ENCODE assay signal across 11 cellular contexts in genomic region chr2:226699321-226699720, GRCh38.
DNase-seq lines count a peak whose midpoint lies in the region; ATAC-seq and TF ChIP-seq lines count a peak whose summit lies in the region.
"Had no signal": no experiment of that assay in that cellular context is flagged by ENCODE, and none has a peak within 500 bp of the region (broad histone marks: within the 10 kb centered on the region; RNA-seq: fewer than 3 reads in every experiment).

No MANE protein-coding gene starts in this region.

- intact Hi-C loops in heart right ventricle (cut with DNase I) = loop anchor here in 3 of 10 donors (10.0 kb wide), 1 partner anchor 95 kb away; the partner anchor contains the start of gene IRS1 (in 3 of the 3)

- H3K4me3 ChIP-seq in heart right ventricle = no peak overlapping the region
- H3K4me3 ChIP-seq: SK-N-MC had no signal

- peaks cover 0 to 17% (median 10%) of the 10 kb centered on the region in 9 donors for H3K4me1 ChIP-seq in heart right ventricle

- H3K27ac ChIP-seq in heart right ventricle = no peak overlapping the region
- H3K27ac ChIP-seq: SK-N-MC had no signal

- no peaks in the 10 kb centered on the region for H3K9me3 ChIP-seq in heart right ventricle

- peak; percentile 8 for DNase-seq in H4 (ENCODE audit: low spot score)
- peak; percentile 55 for DNase-seq in amniotic epithelial cell (ENCODE audit: low read depth)
- DNase-seq in heart right ventricle = peak; percentile 67 to 71
- DNase-seq in smooth muscle cell of the brain vasculature (ENCODE audit: low read depth, low spot score) = peak; percentile 52
- DNase-seq in NCI-H146 treated with DMSO at 0.1 percent for 48 hours (lab: John Stamatoyannopoulos, UW; ENCODE audit: unreplicated experiment) = no peak
- no peak for DNase-seq in inferior parietal cortex (ENCODE audit: extremely low spot score)
- no peak for DNase-seq in CD1c-positive myeloid dendritic cell (ENCODE audit: extremely low spot score)
- DNase-seq: DMS153, NCI-H187 treated with DMSO at 0.1 percent for 48 hours had no signal

- peak in 3 of 9 donors; percentile 12 to 38 (median 32) for TF ChIP-seq CTCF in heart right ventricle (IDR thresholded peaks at IDR 0.05)

- 36 to 37% methylated on average over 2 of the region's 2 CpGs for WGBS in heart right ventricle, 2 donors

- ATAC-seq in heart right ventricle = peak; percentile 76 to 98 (median 92)
- no peak for ATAC-seq in activated CD4-positive, CD25-positive, alpha-beta regulatory T cell treated with anti-CD3 and anti-CD28 coated beads, Interleukin-2, amount 50 U/mL, for 24 hours

- no peaks in the 10 kb centered on the region for H3K36me3 ChIP-seq in heart right ventricle

- H3K27me3 ChIP-seq in heart right ventricle = no peaks in the 10 kb centered on the region

Comparison
In these comparisons a context has a peak if more than half of its experiments do, and no peak if none do; other contexts are left out.
1. DNase-seq: peak in H4 (single experiment), amniotic epithelial cell (single experiment), heart right ventricle (2 of 2) and smooth muscle cell of the brain vasculature (single experiment); none in NCI-H146 treated with DMSO at 0.1 percent for 48 hours (single experiment), inferior parietal cortex (single experiment) and CD1c-positive myeloid dendritic cell (single experiment).
2. ATAC-seq: peak in heart right ventricle (8 of 8); none in activated CD4-positive, CD25-positive, alpha-beta regulatory T cell treated with anti-CD3 and anti-CD28 coated beads, Interleukin-2, amount 50 U/mL, for 24 hours (0 of 2).